In the genomic region with DNA sequence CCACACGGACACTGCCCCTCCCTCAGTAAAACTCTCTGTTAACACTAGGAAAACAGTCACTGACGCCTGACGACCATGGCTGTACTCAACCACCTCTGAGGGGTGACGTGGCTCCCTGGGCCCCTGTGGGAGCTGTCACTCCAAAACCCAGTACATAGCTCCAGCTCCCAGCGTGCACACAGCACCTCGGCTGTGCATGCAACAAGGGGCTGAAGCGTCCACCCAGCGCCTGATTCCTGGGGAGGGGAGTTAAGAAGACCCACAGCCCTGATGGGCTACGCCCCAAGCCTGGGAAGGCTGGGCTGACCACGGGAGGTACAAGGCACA, we compare ENCODE assay signal across 1 cellular context.
TF ChIP-seq lines count a peak whose summit lies in the region.

No MANE protein-coding gene starts in this region.

TF ChIP-seq in HepG2, 621 proteins besides CTCF, POLR2A, EP300 and RAD21 (continued from another document):
- peak; percentile 41 for TF ChIP-seq RBM22 (optimal IDR thresholded peaks at IDR 0.05; ENCODE audit: low read length)
- no peak for TF ChIP-seq PHF20 (CRISPR knock-in tag; IDR thresholded peaks at IDR 0.05)
- TF ChIP-seq, protein P1, sequence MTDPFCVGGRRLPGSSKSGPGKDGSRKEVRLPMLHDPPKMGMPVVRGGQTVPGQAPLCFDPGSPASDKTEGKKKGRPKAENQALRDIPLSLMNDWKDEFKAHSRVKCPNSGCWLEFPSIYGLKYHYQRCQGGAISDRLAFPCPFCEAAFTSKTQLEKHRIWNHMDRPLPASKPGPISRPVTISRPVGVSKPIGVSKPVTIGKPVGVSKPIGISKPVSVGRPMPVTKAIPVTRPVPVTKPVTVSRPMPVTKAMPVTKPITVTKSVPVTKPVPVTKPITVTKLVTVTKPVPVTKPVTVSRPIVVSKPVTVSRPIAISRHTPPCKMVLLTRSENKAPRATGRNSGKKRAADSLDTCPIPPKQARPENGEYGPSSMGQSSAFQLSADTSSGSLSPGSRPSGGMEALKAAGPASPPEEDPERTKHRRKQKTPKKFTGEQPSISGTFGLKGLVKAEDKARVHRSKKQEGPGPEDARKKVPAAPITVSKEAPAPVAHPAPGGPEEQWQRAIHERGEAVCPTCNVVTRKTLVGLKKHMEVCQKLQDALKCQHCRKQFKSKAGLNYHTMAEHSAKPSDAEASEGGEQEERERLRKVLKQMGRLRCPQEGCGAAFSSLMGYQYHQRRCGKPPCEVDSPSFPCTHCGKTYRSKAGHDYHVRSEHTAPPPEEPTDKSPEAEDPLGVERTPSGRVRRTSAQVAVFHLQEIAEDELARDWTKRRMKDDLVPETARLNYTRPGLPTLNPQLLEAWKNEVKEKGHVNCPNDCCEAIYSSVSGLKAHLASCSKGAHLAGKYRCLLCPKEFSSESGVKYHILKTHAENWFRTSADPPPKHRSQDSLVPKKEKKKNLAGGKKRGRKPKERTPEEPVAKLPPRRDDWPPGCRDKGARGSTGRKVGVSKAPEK (CRISPR knock-in tag; IDR thresholded peaks at IDR 0.05; ENCODE audit: borderline replicate concordance), result no peak
